ENCODE assay signal across 8 cellular contexts in genomic region chr19:10835754-10836477, GRCh38. TPM values are rescaled to one million over a fixed set of nuclear protein-coding genes. Genes with fewer than 3 reads are reported as not detected.
DNase-seq lines count a peak whose midpoint lies in the region; ATAC-seq and TF ChIP-seq lines count a peak whose summit lies in the region.

Gene TMED1, minus strand, starts transcription at chr19:10836212. Its CDS starts 21 bp downstream, at chr19:10836191.

- peak within 1 kb of the TSS; percentile 52 for H3K4me2 ChIP-seq in KMS-11

- peaks cover 7% of the 10 kb centered on the region; the same call in 1 of the 2 replicates for H3K27me3 ChIP-seq in KMS-11 (ENCODE audit: insufficient read depth, low read depth)
- no peaks in the 10 kb centered on the region for H3K27me3 ChIP-seq in Peyer's patch
- H3K27me3 ChIP-seq in esophagus muscularis mucosa, result no peaks in the 10 kb centered on the region
- no peaks in the 10 kb centered on the region for H3K27me3 ChIP-seq in muscle layer of duodenum (ENCODE audit: low read depth, low read length)

- H3K79me2 ChIP-seq in KMS-11 (ENCODE audit: insufficient read depth, low read depth), result no peaks in the 10 kb centered on the region

- H3K27ac ChIP-seq in KMS-11 (peak within 1 kb of the TSS; percentile 92), Peyer's patch (peak within 1 kb of the TSS; percentile 93 to 99 (median 96)), esophagus muscularis mucosa (replicated peaks in 1 of 4) (peak within 1 kb of the TSS; percentile 94 to 99 (median 96)), muscle layer of duodenum (ENCODE audit: low read length) (peak within 1 kb of the TSS; percentile 97)

- TF ChIP-seq EP300 in esophagus muscularis mucosa (IDR thresholded peaks at IDR 0.05), result no peak

- peaks cover 7% of the 10 kb centered on the region for H3K4me1 ChIP-seq in KMS-11 (ENCODE audit: low read depth, poor library complexity, severe bottlenecking)
- peaks cover 0 to 11% (median 0%) of the 10 kb centered on the region in 4 donors for H3K4me1 ChIP-seq in Peyer's patch
- peaks cover 7 to 19% (median 16%) of the 10 kb centered on the region in 4 donors for H3K4me1 ChIP-seq in esophagus muscularis mucosa
- H3K4me1 ChIP-seq in muscle layer of duodenum (ENCODE audit: control insufficient read depth in 1 of 2, insufficient read depth in 2 of 2, low read length in 2 of 2), result peaks cover 6 to 7% of the 10 kb centered on the region in 2 donors

- WGBS in esophagus muscularis mucosa, result under 1% methylated on average over 34 of the region's 50 CpGs

- peak within 1 kb of the TSS; percentile 82 for H3K9ac ChIP-seq in KMS-11

- peak; percentile 66 for ATAC-seq in GM21717 (IDR thresholded peaks at IDR 0.05; ENCODE audit: unreplicated experiment)

- TF ChIP-seq POLR2A in Peyer's patch (IDR thresholded peaks at IDR 0.05) (peak; percentile 38 to 69), esophagus muscularis mucosa (IDR thresholded peaks at IDR 0.05; ENCODE audit: low read depth) (no peak)

- no peaks in the 10 kb centered on the region for H3K36me3 ChIP-seq in KMS-11 (ENCODE audit: insufficient read depth)
- H3K36me3 ChIP-seq in Peyer's patch, result peaks cover 0 to 32% (median 0%) of the 10 kb centered on the region in 3 donors
- peaks cover 12 to 33% (median 29%) of the 10 kb centered on the region in 4 donors for H3K36me3 ChIP-seq in esophagus muscularis mucosa
- peaks cover 4 to 25% of the 10 kb centered on the region in 2 donors for H3K36me3 ChIP-seq in muscle layer of duodenum (ENCODE audit: control insufficient read depth in 1 of 2, insufficient read depth in 2 of 2, low read length in 2 of 2)

- intact Hi-C loops in esophagus muscularis mucosa (cut with DNase I), result no loop called here

- no peaks in the 10 kb centered on the region for H4K20me1 ChIP-seq in KMS-11 (ENCODE audit: insufficient read depth)

- TF ChIP-seq CTCF in KMS-11 (conservative IDR thresholded peaks at IDR 0.05; ENCODE audit: low read depth, low read length) (peak; percentile 46; the same call in 1 of the 2 replicates), Peyer's patch (IDR thresholded peaks at IDR 0.05) (peak; percentile 3 to 71 (median 47)), esophagus muscularis mucosa (IDR thresholded peaks at IDR 0.05) (peak; percentile 22 to 58 (median 44))

- peak within 1 kb of the TSS; percentile 53 for H3K4me3 ChIP-seq in KMS-11 (IDR thresholded peaks at IDR 0.05; ENCODE audit: insufficient read depth, low read depth, low read length)
- H3K4me3 ChIP-seq in Peyer's patch, result peak within 1 kb of the TSS; percentile 64 to 86 (median 70)
- peak within 1 kb of the TSS; percentile 65 to 80 (median 71) for H3K4me3 ChIP-seq in esophagus muscularis mucosa
- peak within 1 kb of the TSS; percentile 65 to 83 for H3K4me3 ChIP-seq in muscle layer of duodenum (ENCODE audit: low read depth in 1 of 2, low read length in 2 of 2)

- peak within 1 kb of the TSS; percentile 88 for H2AFZ ChIP-seq in KMS-11 (ENCODE audit: low read depth)

- peaks cover 0 to 8% (median 3%) of the 10 kb centered on the region in 4 donors for H3K9me3 ChIP-seq in Peyer's patch
- H3K9me3 ChIP-seq in esophagus muscularis mucosa, result peaks cover 0 to 6% (median 3%) of the 10 kb centered on the region in 4 donors
- no peaks in the 10 kb centered on the region for H3K9me3 ChIP-seq in muscle layer of duodenum (ENCODE audit: control insufficient read depth in 1 of 2, low read length in 2 of 2)

- DNase-seq in DMS53 treated with DMSO at 0.1 percent for 48 hours (lab: John Stamatoyannopoulos, UW; ENCODE audit: unreplicated experiment), result peak; percentile 96
- peak; percentile 99 to 100 (median 100) for DNase-seq in Peyer's patch
- peak; percentile 98 to 99 for DNase-seq in activated T-cell treated with anti-CD3 and anti-CD28 coated beads, Interleukin-2, amount 50 U/mL, for 48 hours
- DNase-seq in esophagus muscularis mucosa (ENCODE audit: extremely low spot score), result peak; percentile 100
- peak; percentile 85 to 92 for DNase-seq in stimulated activated CD8-positive, alpha-beta memory T cell treated with anti-CD3 and anti-CD28 coated beads, Interleukin-7, amount 100 ng/mL, for 4 hours (ENCODE audit: low read depth in 2 of 2)

RNA-seq across cellular contexts. Expression of gene TMED1, which starts in this region (rescaled TPM):
- total RNA-seq in Peyer's patch (10 to 100 TPM; 11.6 to 18.4 (median 16.0) TPM), esophagus muscularis mucosa (10 to 100 TPM; 18.7 to 29.5 (median 27.7) TPM)

Comparison
In these comparisons a context has a peak if more than half of its experiments do, and no peak if none do; other contexts are left out.
1. Peak in every context shown above with its lines: DNase-seq, ATAC-seq, H3K4me3 ChIP-seq and H3K27ac ChIP-seq.